Comparison of ENCODE assay signal across 2 cellular contexts in the genomic region with DNA sequence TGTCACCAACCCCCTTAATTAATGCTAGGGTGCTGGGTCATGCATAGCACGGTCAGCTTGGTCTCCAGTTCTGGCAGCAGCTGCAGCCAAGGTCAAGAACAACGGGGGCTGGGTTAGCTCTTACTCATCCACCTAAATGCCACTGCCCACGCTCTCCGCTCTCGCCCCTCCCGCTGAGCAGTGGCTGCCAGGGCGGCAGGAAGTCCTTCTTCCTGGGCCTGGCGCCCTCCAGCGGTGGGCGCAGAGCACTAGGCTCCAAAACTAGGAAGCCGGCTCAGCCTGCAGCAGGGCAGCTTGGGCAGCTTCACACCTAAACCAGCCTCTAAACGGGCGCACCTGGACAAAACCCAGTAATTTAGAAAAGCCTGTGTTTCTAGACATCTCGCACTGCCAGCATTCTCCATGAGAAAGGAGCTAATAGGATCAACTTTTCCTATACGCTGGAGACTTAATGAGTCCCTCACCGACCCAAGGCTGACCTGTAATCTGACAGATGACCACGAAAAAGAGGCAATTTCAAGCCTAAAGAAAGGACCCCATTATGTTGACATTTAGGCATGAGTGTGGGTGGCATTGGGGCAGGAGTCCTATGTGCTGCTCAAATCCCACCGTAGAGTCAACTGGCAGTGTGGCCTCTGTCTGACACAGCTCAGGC.
TF ChIP-seq lines count a peak whose summit lies in the region.

No MANE protein-coding gene starts in this region.

TF ChIP-seq in GM23338, 12 proteins besides CTCF, POLR2A, EP300 and RAD21 (continued from another document):
- TF ChIP-seq REST (IDR thresholded peaks at IDR 0.05; ENCODE audit: unreplicated experiment) (no peak), EZH2phosphoT487 (IDR thresholded peaks at IDR 0.05; ENCODE audit: unreplicated experiment) (no peak)
TF ChIP-seq in GM23338: peak in this region for 1.

TF ChIP-seq in SK-N-SH treated with all-trans-retinoic acid at 6 μM for 48 hours, 23 proteins besides CTCF, POLR2A, EP300 and RAD21 (continued from another document):
- TF ChIP-seq, protein P1, sequence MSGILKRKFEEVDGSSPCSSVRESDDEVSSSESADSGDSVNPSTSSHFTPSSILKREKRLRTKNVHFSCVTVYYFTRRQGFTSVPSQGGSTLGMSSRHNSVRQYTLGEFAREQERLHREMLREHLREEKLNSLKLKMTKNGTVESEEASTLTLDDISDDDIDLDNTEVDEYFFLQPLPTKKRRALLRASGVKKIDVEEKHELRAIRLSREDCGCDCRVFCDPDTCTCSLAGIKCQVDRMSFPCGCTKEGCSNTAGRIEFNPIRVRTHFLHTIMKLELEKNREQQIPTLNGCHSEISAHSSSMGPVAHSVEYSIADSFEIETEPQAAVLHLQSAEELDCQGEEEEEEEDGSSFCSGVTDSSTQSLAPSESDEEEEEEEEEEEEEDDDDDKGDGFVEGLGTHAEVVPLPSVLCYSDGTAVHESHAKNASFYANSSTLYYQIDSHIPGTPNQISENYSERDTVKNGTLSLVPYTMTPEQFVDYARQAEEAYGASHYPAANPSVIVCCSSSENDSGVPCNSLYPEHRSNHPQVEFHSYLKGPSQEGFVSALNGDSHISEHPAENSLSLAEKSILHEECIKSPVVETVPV (CRISPR knock-in tag; IDR thresholded peaks at IDR 0.05) = no peak
- no peak for TF ChIP-seq POU6F1 (CRISPR knock-in tag; IDR thresholded peaks at IDR 0.05; ENCODE audit: borderline replicate concordance, low read depth)
- TF ChIP-seq ZFP3 (CRISPR knock-in tag; IDR thresholded peaks at IDR 0.05) = no peak
- TF ChIP-seq TCF4 (CRISPR knock-in tag; IDR thresholded peaks at IDR 0.05; ENCODE audit: borderline replicate concordance) = no peak
- no peak for TF ChIP-seq PATZ1 (CRISPR knock-in tag; IDR thresholded peaks at IDR 0.05; ENCODE audit: borderline replicate concordance)
- no peak for TF ChIP-seq RARB (CRISPR knock-in tag; IDR thresholded peaks at IDR 0.05)
- TF ChIP-seq ESRRG (CRISPR knock-in tag; IDR thresholded peaks at IDR 0.05) = no peak
- no peak for TF ChIP-seq ARNTL (CRISPR knock-in tag; IDR thresholded peaks at IDR 0.05; ENCODE audit: borderline replicate concordance, low read depth)
- no peak for TF ChIP-seq TOX (CRISPR knock-in tag; IDR thresholded peaks at IDR 0.05; ENCODE audit: borderline replicate concordance)
